Comparison of ENCODE assay signal across 25 cellular contexts in the genomic region with DNA sequence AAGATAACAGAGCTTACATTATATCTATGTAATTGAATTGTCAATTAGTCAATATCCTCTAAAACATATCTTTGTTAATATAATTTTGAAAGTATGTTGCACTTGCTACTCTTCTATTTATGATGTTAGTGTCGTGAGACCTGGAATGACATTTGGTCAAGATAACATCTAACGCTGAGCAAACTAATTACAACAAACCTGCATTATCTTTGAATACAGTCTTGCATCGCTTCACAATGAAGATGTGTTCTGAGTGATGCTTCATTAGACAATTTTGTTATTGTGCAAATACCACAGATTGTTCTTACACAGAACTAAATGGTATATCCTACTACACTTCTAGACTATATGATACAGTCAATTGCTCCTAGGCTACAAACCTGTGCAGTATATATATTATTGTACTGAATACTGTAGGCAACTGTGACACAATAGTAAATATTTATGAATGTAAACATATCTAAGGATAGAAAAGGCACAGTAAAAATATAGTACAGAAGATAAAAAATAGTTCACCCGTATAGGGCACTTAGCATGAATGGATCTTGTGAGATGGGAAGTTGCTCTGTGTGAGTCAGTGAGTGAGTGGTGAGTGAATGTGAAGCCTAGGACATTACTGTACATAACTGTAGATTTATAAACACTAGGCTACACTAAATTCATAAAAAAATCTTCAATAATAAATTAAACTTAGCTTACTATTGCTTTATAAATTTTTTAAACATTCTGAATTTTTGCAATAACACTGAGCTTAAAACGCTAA.
DNase-seq lines count a peak whose midpoint lies in the region; ATAC-seq and TF ChIP-seq lines count a peak whose summit lies in the region.
"Had no signal": no experiment of that assay in that cellular context is flagged by ENCODE, and none has a peak within 500 bp of the region (broad histone marks: within the 10 kb centered on the region; RNA-seq: fewer than 3 reads in every experiment).

No MANE protein-coding gene starts in this region.

- TF ChIP-seq EP300 in gastroesophageal sphincter (IDR thresholded peaks at IDR 0.05): no peak

- CTCF ChIA-PET in activated CD8-positive, alpha-beta memory T cell treated with anti-CD3 and anti-CD28 coated beads, Interleukin-2, amount 10 ng/mL, durations not matched to agents 7 days and 5 days (lab: Charles Lee): no interaction called here

- no peaks in the 10 kb centered on the region for H3K4me1 Mint-ChIP-seq in activated CD8-positive, alpha-beta memory T cell treated with anti-CD3 and anti-CD28 coated beads, Interleukin-2, amount 10 ng/mL, durations not matched to agents 7 days and 5 days
- H3K4me1 Mint-ChIP-seq: activated CD4-positive, alpha-beta memory T cell treated with anti-CD3 and anti-CD28 coated beads, Interleukin-2, amount 10 ng/mL, durations not matched to agents 7 days and 5 days; CD4-positive, alpha-beta memory T cell; naive B cell had no signal

- H3K27ac ChIP-seq in brain microvascular endothelial cell (no peak overlapping the region), gastroesophageal sphincter (no peak overlapping the region)
- H3K27ac ChIP-seq: A549, colonic mucosa, PC-9, psoas muscle, sigmoid colon had no signal

- in situ Hi-C loops in brain microvascular endothelial cell (cut with HindIII; ENCODE audit: low pct_ligation_motif_present, low sequenced_read_pairs): no loop called here

- no peaks in the 10 kb centered on the region for H3K27me3 Mint-ChIP-seq in activated CD8-positive, alpha-beta memory T cell treated with anti-CD3 and anti-CD28 coated beads, Interleukin-2, amount 10 ng/mL, durations not matched to agents 7 days and 5 days
- H3K27me3 Mint-ChIP-seq: activated CD4-positive, alpha-beta memory T cell treated with anti-CD3 and anti-CD28 coated beads, Interleukin-2, amount 10 ng/mL, durations not matched to agents 7 days and 5 days; CD4-positive, alpha-beta memory T cell; naive B cell had no signal

- no peak overlapping the region for H3K27ac Mint-ChIP-seq in activated CD8-positive, alpha-beta memory T cell treated with anti-CD3 and anti-CD28 coated beads, Interleukin-2, amount 10 ng/mL, durations not matched to agents 7 days and 5 days
- H3K27ac Mint-ChIP-seq: activated CD4-positive, alpha-beta memory T cell treated with anti-CD3 and anti-CD28 coated beads, Interleukin-2, amount 10 ng/mL, durations not matched to agents 7 days and 5 days; activated naive CD4-positive, alpha-beta T cell treated with anti-CD3 and anti-CD28 coated beads, Interleukin-2, amount 50 U/mL, for 72 hours; activated T-helper 2 cell treated with anti-CD3 and anti-CD28 coated beads, Interferon-gamma antibody, Interleukin-2, Interleukin-4, amounts not matched to agents 10 μg/mL and 5 μg/mL and 100 μg/mL, durations not matched to agents 14 hours and 24 hours and 36 hours; CD4-positive, alpha-beta memory T cell; mesothelial cell of epicardium; naive B cell had no signal

- H3K36me3 Mint-ChIP-seq in activated CD8-positive, alpha-beta memory T cell treated with anti-CD3 and anti-CD28 coated beads, Interleukin-2, amount 10 ng/mL, durations not matched to agents 7 days and 5 days: no peaks in the 10 kb centered on the region
- H3K36me3 Mint-ChIP-seq: activated naive CD4-positive, alpha-beta T cell treated with anti-CD3 and anti-CD28 coated beads, Interleukin-2, amount 50 U/mL, for 72 hours; CD4-positive, alpha-beta memory T cell; naive B cell had no signal

- no peaks in the 10 kb centered on the region for H3K4me1 ChIP-seq in gastroesophageal sphincter
- H3K4me1 ChIP-seq: A549, colonic mucosa, psoas muscle, sigmoid colon had no signal

- WGBS in gastroesophageal sphincter (ENCODE audit: low coverage in 1 of 2), 2 donors: 71 to 86% methylated on average over 5 of the region's 5 CpGs

- H3K9me3 ChIP-seq in gastroesophageal sphincter: no peaks in the 10 kb centered on the region
- H3K9me3 ChIP-seq: A549, colonic mucosa, psoas muscle had no signal

- H3K4me3 ChIP-seq in brain microvascular endothelial cell (ENCODE audit: low read depth, low read length): no peak overlapping the region
- no peak overlapping the region for H3K4me3 ChIP-seq in gastroesophageal sphincter
- H3K4me3 ChIP-seq: A549, colonic mucosa, PC-9, psoas muscle, sigmoid colon had no signal

- peaks cover 11% of the 10 kb centered on the region for H3K9me3 Mint-ChIP-seq in activated CD8-positive, alpha-beta memory T cell treated with anti-CD3 and anti-CD28 coated beads, Interleukin-2, amount 10 ng/mL, durations not matched to agents 7 days and 5 days (ENCODE audit: low read depth)

- no peak for TF ChIP-seq CTCF in brain microvascular endothelial cell (IDR thresholded peaks at IDR 0.05; ENCODE audit: low read depth, low read length, missing control alignments)
- TF ChIP-seq CTCF in gastroesophageal sphincter (IDR thresholded peaks at IDR 0.05): no peak

- ATAC-seq in gastroesophageal sphincter: no peak
- ATAC-seq in activated CD8-positive, alpha-beta memory T cell treated with anti-CD3 and anti-CD28 coated beads, Interleukin-2, amount 10 ng/mL, durations not matched to agents 7 days and 5 days: no peak
- ATAC-seq: A549; activated CD4-positive, CD25-positive, alpha-beta regulatory T cell treated with anti-CD3 and anti-CD28 coated beads, Interleukin-2, amount 50 U/mL, for 24 hours; activated naive CD4-positive, alpha-beta T cell treated with anti-CD3 and anti-CD28 coated beads, Interleukin-2, amount 50 U/mL, for 72 hours; psoas muscle had no signal

- H3K4me3 Mint-ChIP-seq in activated CD8-positive, alpha-beta memory T cell treated with anti-CD3 and anti-CD28 coated beads, Interleukin-2, amount 10 ng/mL, durations not matched to agents 7 days and 5 days: no peak overlapping the region
- H3K4me3 Mint-ChIP-seq: activated CD4-positive, alpha-beta memory T cell treated with anti-CD3 and anti-CD28 coated beads, Interleukin-2, amount 10 ng/mL, durations not matched to agents 7 days and 5 days; CD4-positive, alpha-beta memory T cell; mesothelial cell of epicardium; naive B cell had no signal

- DNase-seq in NCI-H2029 (lab: John Stamatoyannopoulos, UW) (peak; percentile 3), NCI-H2029 treated with DMSO at 0.1 percent for 48 hours (lab: John Stamatoyannopoulos, UW) (no peak), NCI-H1092 (lab: John Stamatoyannopoulos, UW) (peak; percentile 22), NCI-H748 (lab: John Stamatoyannopoulos, UW; ENCODE audit: unreplicated experiment) (peak; percentile 84), brain microvascular endothelial cell (peak; percentile 6)
- no peak for DNase-seq in activated T-cell treated with anti-CD3 and anti-CD28 coated beads, Interleukin-2, amount 50 U/mL, for 48 hours
- DNase-seq in activated CD8-positive, alpha-beta memory T cell treated with anti-CD3 and anti-CD28 coated beads, Interleukin-2, amount 10 ng/mL, durations not matched to agents 7 days and 5 days: no peak
- DNase-seq: activated CD4-positive, alpha-beta memory T cell treated with anti-CD3 and anti-CD28 coated beads, Interleukin-2, amount 10 ng/mL, durations not matched to agents 7 days and 5 days; CD4-positive, alpha-beta memory T cell; colonic mucosa; effector CD8-positive, alpha-beta T cell; HCEC 1CT; head of caudate nucleus; naive B cell; PC-9; psoas muscle; Right ventricle myocardium superior; sigmoid colon; stimulated activated naive CD4-positive, alpha-beta T cell had no signal

- H3K27me3 ChIP-seq in brain microvascular endothelial cell (replicated peaks): no peaks in the 10 kb centered on the region
- H3K27me3 ChIP-seq in gastroesophageal sphincter: no peaks in the 10 kb centered on the region
- H3K27me3 ChIP-seq: colonic mucosa, sigmoid colon had no signal

- H3K36me3 ChIP-seq in brain microvascular endothelial cell (replicated peaks): no peaks in the 10 kb centered on the region
- H3K36me3 ChIP-seq in gastroesophageal sphincter: no peaks in the 10 kb centered on the region
- H3K36me3 ChIP-seq: colonic mucosa, sigmoid colon had no signal

- TF ChIP-seq POLR2A in gastroesophageal sphincter (IDR thresholded peaks at IDR 0.05): no peak

Comparison
In these comparisons a context has a peak if more than half of its experiments do, and no peak if none do; other contexts are left out.
1. DNase-seq: peak in NCI-H2029 (single experiment), NCI-H1092 (single experiment), NCI-H748 (single experiment) and brain microvascular endothelial cell (single experiment); none in NCI-H2029 treated with DMSO at 0.1 percent for 48 hours (single experiment), activated T-cell treated with anti-CD3 and anti-CD28 coated beads, Interleukin-2, amount 50 U/mL, for 48 hours (0 of 2) and activated CD8-positive, alpha-beta memory T cell treated with anti-CD3 and anti-CD28 coated beads, Interleukin-2, amount 10 ng/mL, durations not matched to agents 7 days and 5 days (single experiment).